Comparison of ENCODE assay signal across 1 cellular context in genomic region chr14:75001261-75001660, GRCh38.
TF ChIP-seq lines count a peak whose summit lies in the region.

No MANE protein-coding gene starts in this region.

TF ChIP-seq in HEK293, 187 proteins besides CTCF, POLR2A, EP300 and RAD21:
- TF ChIP-seq SETDB1 (IDR thresholded peaks at IDR 0.05; ENCODE audit: insufficient read length, low read length) (peak; percentile 75), ZFHX2 (tag by site-specific recombination; conservative IDR thresholded peaks at IDR 0.05) (no peak)
TF ChIP-seq in HEK293: peak in this region for 1.
